8 cellular contexts compared by ENCODE assay signal in genomic region chr15:55221090-55222011, GRCh38. TPM values are rescaled to one million over a fixed set of nuclear protein-coding genes. Genes with fewer than 3 reads are reported as not detected.
DNase-seq lines count a peak whose midpoint lies in the region; ATAC-seq lines count a peak whose summit lies in the region.

No MANE protein-coding gene starts in this region.

- peak overlapping the region in 6 of 7 donors; percentile 34 to 77 (median 62) for H3K27ac Mint-ChIP-seq in CD4-positive, alpha-beta memory T cell
- peak overlapping the region; percentile 82 to 97 for H3K27ac Mint-ChIP-seq in stimulated activated naive CD8-positive, alpha-beta T cell treated with anti-CD3 and anti-CD28 coated beads, Interleukin-15, amount 100 ng/mL, for 72 hours

- peak overlapping the region; percentile 49; the same call in 1 of the 2 replicates for H2AFZ ChIP-seq in Karpas-422 (ENCODE audit: low read length)

- peak overlapping the region; percentile 16; the same call in 1 of the 2 replicates for H3K9ac ChIP-seq in Karpas-422 (ENCODE audit: low read length)

- POLR2A ChIA-PET in CD4-positive, alpha-beta memory T cell (lab: Charles Lee; ENCODE audit: partially characterized antibody): interaction anchor here (0.8 to 1.7 kb wide), 9 partner anchors 25 to 98 kb away, joined by 4 to 7 read pairs (median 5); partner anchors contain the start of genes PIGB, PIGBOS1 and RSL24D1

- H3K4me3 ChIP-seq in CD4-positive, alpha-beta memory T cell (ENCODE audit: low read length in 2 of 2): no peak overlapping the region
- H3K4me3 ChIP-seq in Karpas-422 (ENCODE audit: low read length): no peak overlapping the region

- H3K27me3 ChIP-seq in CD4-positive, alpha-beta memory T cell (ENCODE audit: insufficient read depth, low read length): no peaks in the 10 kb centered on the region
- H3K27me3 ChIP-seq in Karpas-422 (ENCODE audit: low read length): no peaks in the 10 kb centered on the region

- H3K9me2 ChIP-seq in Karpas-422 (replicated peaks; ENCODE audit: insufficient read depth, low read length): no peaks in the 10 kb centered on the region

- no peaks in the 10 kb centered on the region for H3K9me3 ChIP-seq in CD4-positive, alpha-beta memory T cell (ENCODE audit: control insufficient read depth in 1 of 2, low read length in 2 of 2)
- no peaks in the 10 kb centered on the region for H3K9me3 ChIP-seq in Karpas-422 (ENCODE audit: low read length)

- H3K9me3 Mint-ChIP-seq in CD4-positive, alpha-beta memory T cell: no peaks in the 10 kb centered on the region
- H3K9me3 Mint-ChIP-seq in stimulated activated naive CD8-positive, alpha-beta T cell treated with anti-CD3 and anti-CD28 coated beads, Interleukin-15, amount 100 ng/mL, for 72 hours: no peaks in the 10 kb centered on the region

- no peaks in the 10 kb centered on the region for H3K27me3 Mint-ChIP-seq in CD4-positive, alpha-beta memory T cell
- H3K27me3 Mint-ChIP-seq in stimulated activated naive CD8-positive, alpha-beta T cell treated with anti-CD3 and anti-CD28 coated beads, Interleukin-15, amount 100 ng/mL, for 72 hours: no peaks in the 10 kb centered on the region

- CTCF ChIA-PET in CD4-positive, alpha-beta memory T cell (lab: Charles Lee; ENCODE audit: partially characterized antibody): interaction anchor here (0.6 to 1.9 kb wide), 7 partner anchors 14 to 219 kb away, joined by 3 to 7 read pairs (median 4); no protein-coding TSS in a partner anchor

- no peaks in the 10 kb centered on the region for H4K20me1 ChIP-seq in Karpas-422 (ENCODE audit: insufficient read depth, low read depth, low read length)

- peaks cover 57% of the 10 kb centered on the region for H3K4me1 ChIP-seq in CD4-positive, alpha-beta memory T cell (ENCODE audit: insufficient read depth, low read length)
- H3K4me1 ChIP-seq in Karpas-422 (ENCODE audit: low read length): peaks cover 30% of the 10 kb centered on the region

- H3K27ac ChIP-seq in CD4-positive, alpha-beta memory T cell (ENCODE audit: low read depth, low read length): no peak overlapping the region
- no peak overlapping the region for H3K27ac ChIP-seq in Karpas-422 (ENCODE audit: low read length)

- intact Hi-C loops in CD4-positive, alpha-beta memory T cell (cut with micrococcal nuclease): no loop called here
- intact Hi-C loops in left cardiac atrium (cut with DNase I): loop anchor here (5.0 kb wide), 2 partner anchors 66 to 216 kb away; partner anchors contain the start of gene RAB27A (in 1 of the 2)

- no peaks in the 10 kb centered on the region for H3K79me2 ChIP-seq in Karpas-422 (ENCODE audit: low read length)

- H3K4me1 Mint-ChIP-seq in CD4-positive, alpha-beta memory T cell: peaks cover 43 to 73% (median 57%) of the 10 kb centered on the region in 4 donors
- peaks cover 84% of the 10 kb centered on the region for H3K4me1 Mint-ChIP-seq in stimulated activated naive CD8-positive, alpha-beta T cell treated with anti-CD3 and anti-CD28 coated beads, Interleukin-15, amount 100 ng/mL, for 72 hours

- DNase-seq in CD4-positive, alpha-beta memory T cell: peak in 1 of 5 donors; percentile 42
- DNase-seq in Karpas-422 (peak; percentile 47), left cardiac atrium (no peak), NCI-H748 treated with DMSO at 0.1 percent for 48 hours (lab: John Stamatoyannopoulos, UW) (no peak), NCI-H2029 treated with DMSO at 0.1 percent for 48 hours (lab: John Stamatoyannopoulos, UW) (no peak)
- DNase-seq in activated T-cell treated with anti-CD3 and anti-CD28 coated beads, Interleukin-2, amount 50 U/mL, for 48 hours: peak; percentile 60 to 62
- peak; percentile 39 to 64 for DNase-seq in stimulated activated naive CD8-positive, alpha-beta T cell treated with anti-CD3 and anti-CD28 coated beads, Interleukin-15, amount 100 ng/mL, for 72 hours

- H3K4me3 Mint-ChIP-seq in CD4-positive, alpha-beta memory T cell: peak overlapping the region in 6 of 8 donors; percentile 9 to 75 (median 56)
- peak overlapping the region; percentile 60 to 69 for H3K4me3 Mint-ChIP-seq in stimulated activated naive CD8-positive, alpha-beta T cell treated with anti-CD3 and anti-CD28 coated beads, Interleukin-15, amount 100 ng/mL, for 72 hours

- no peaks in the 10 kb centered on the region for H3K36me3 ChIP-seq in CD4-positive, alpha-beta memory T cell (ENCODE audit: insufficient read depth, low read length)
- no peaks in the 10 kb centered on the region for H3K36me3 ChIP-seq in Karpas-422 (ENCODE audit: insufficient read depth, low read length)

- ATAC-seq in GM19468 (IDR thresholded peaks at IDR 0.05; ENCODE audit: extremely low read depth, unreplicated experiment) (peak; percentile 22), left cardiac atrium (peak; percentile 86 to 91)
- ATAC-seq in stimulated activated naive CD8-positive, alpha-beta T cell treated with anti-CD3 and anti-CD28 coated beads, Interleukin-15, amount 100 ng/mL, for 72 hours: peak; percentile 86

- H3K4me2 ChIP-seq in Karpas-422 (ENCODE audit: low read depth, low read length, poor library complexity, severe bottlenecking): peak overlapping the region; percentile 66

- H3K36me3 Mint-ChIP-seq in CD4-positive, alpha-beta memory T cell: peaks cover 12% of the 10 kb centered on the region in 2 donors

RNA-seq across cellular contexts. Expression of gene RSL24D1, which starts 24.6 kb away (rescaled TPM):
- 100 to 1,000 TPM; 103 to 107 TPM for total RNA-seq in CD4-positive, alpha-beta memory T cell
- 100 to 1,000 TPM in 1 of 2 donors, 10 to 100 TPM in 1; 82.6 to 153 TPM for polyA plus RNA-seq in CD4-positive, alpha-beta memory T cell
- 123 and 235 TPM in 2 replicates for total RNA-seq in Karpas-422 (2014; rRNA removed; shearing (Covaris generic); ENCODE audit: low replicate concordance)
- total RNA-seq in left cardiac atrium: 10 to 100 TPM; 43.7 to 52.9 TPM

Comparison
In these comparisons a context has a peak if more than half of its experiments do, and no peak if none do; other contexts are left out.
1. DNase-seq: peak in Karpas-422 (single experiment), activated T-cell treated with anti-CD3 and anti-CD28 coated beads, Interleukin-2, amount 50 U/mL, for 48 hours (2 of 2) and stimulated activated naive CD8-positive, alpha-beta T cell treated with anti-CD3 and anti-CD28 coated beads, Interleukin-15, amount 100 ng/mL, for 72 hours (2 of 2); none in left cardiac atrium (single experiment), NCI-H748 treated with DMSO at 0.1 percent for 48 hours (single experiment) and NCI-H2029 treated with DMSO at 0.1 percent for 48 hours (single experiment).
2. ATAC-seq: peak in every context shown above with its lines; median percentile 88 in left cardiac atrium; 86 in stimulated activated naive CD8-positive, alpha-beta T cell treated with anti-CD3 and anti-CD28 coated beads, Interleukin-15, amount 100 ng/mL, for 72 hours; 22 in GM19468.